16 cellular contexts compared by ENCODE assay signal in the genomic region with DNA sequence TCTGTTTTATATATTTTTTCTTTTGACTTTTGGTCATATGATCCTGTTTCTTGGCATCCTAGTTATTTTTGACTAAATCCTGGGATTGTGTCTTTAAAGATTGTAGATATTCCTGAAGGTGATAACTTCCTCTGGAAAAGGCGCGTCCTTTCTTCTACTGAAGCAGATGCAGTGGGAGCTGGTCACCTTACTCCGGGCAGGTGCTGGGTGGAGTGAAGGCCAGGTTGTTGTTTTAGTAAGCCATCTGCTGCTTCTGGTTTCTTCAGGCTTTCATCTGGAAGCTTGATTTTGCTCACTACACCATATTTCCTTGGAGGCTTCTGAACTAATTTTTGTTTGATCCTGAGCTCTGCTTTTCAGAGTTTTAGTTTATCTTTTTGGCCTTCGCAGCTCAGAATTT. TPM values are rescaled to one million over a fixed set of nuclear protein-coding genes. Genes with fewer than 3 reads are reported as not detected.
DNase-seq lines count a peak whose midpoint lies in the region; ATAC-seq and FAIRE-seq lines count a peak whose summit lies in the region.
"Had no signal": no experiment of that assay in that cellular context is flagged by ENCODE, and none has a peak within 500 bp of the region (broad histone marks: within the 10 kb centered on the region; RNA-seq: fewer than 3 reads in every experiment).

No MANE protein-coding gene starts in this region.

- DNase-seq in NCI-H82 (lab: John Stamatoyannopoulos, UW) = peak; percentile 29
- no peak for DNase-seq in NCI-H82 treated with DMSO at 0.1 percent for 48 hours (lab: John Stamatoyannopoulos, UW; ENCODE audit: unreplicated experiment)
- no peak for DNase-seq in GM19239 (ENCODE audit: insufficient read length, low spot score)
- no peak for DNase-seq in naive thymus-derived CD8-positive, alpha-beta T cell
- no peak for DNase-seq in T-helper 1 cell
- DNase-seq: DND-41, NCI-H187 had no signal

- peaks cover 25% of the 10 kb centered on the region for H3K36me3 Mint-ChIP-seq in activated T-helper 17 cell treated with anti-CD3 and anti-CD28 coated beads, Interleukin-2, amount 50 U/mL, for 72 hours (ENCODE audit: low read depth)
- H3K36me3 Mint-ChIP-seq in naive thymus-derived CD8-positive, alpha-beta T cell = peaks cover 6 to 17% (median 8%) of the 10 kb centered on the region in 3 donors

- ATAC-seq in activated T-helper 17 cell treated with anti-CD3 and anti-CD28 coated beads, Interleukin-2, amount 50 U/mL, for 72 hours (replicated peaks) = no peak
- ATAC-seq in naive thymus-derived CD8-positive, alpha-beta T cell = no peak
- ATAC-seq in GM19397 (IDR thresholded peaks at IDR 0.05; ENCODE audit: unreplicated experiment) (no peak), GM21528 (IDR thresholded peaks at IDR 0.05; ENCODE audit: low FRiP score, unreplicated experiment) (no peak)
- ATAC-seq: A549; activated CD4-positive, CD25-positive, alpha-beta regulatory T cell treated with anti-CD3 and anti-CD28 coated beads, Interleukin-2, amount 50 U/mL, for 24 hours; GM23338 had no signal

- POLR2A ChIA-PET in naive thymus-derived CD8-positive, alpha-beta T cell (lab: Charles Lee) = interaction anchor here (0.7 kb wide), 2 partner anchors 36 to 68 kb away, joined by 3 to 4 read pairs; no protein-coding TSS in a partner anchor

- no peaks in the 10 kb centered on the region for H3K27me3 Mint-ChIP-seq in activated T-helper 17 cell treated with anti-CD3 and anti-CD28 coated beads, Interleukin-2, amount 50 U/mL, for 72 hours
- no peaks in the 10 kb centered on the region for H3K27me3 Mint-ChIP-seq in naive thymus-derived CD8-positive, alpha-beta T cell
- H3K27me3 Mint-ChIP-seq: IgD-negative memory B cell had no signal

- FAIRE-seq in GM19239 (lab: Jason Lieb, UNC) = peak; percentile 48

- H3K4me1 Mint-ChIP-seq in activated T-helper 17 cell treated with anti-CD3 and anti-CD28 coated beads, Interleukin-2, amount 50 U/mL, for 72 hours = peaks cover 43% of the 10 kb centered on the region
- H3K4me1 Mint-ChIP-seq in naive thymus-derived CD8-positive, alpha-beta T cell = peaks cover 35 to 85% (median 81%) of the 10 kb centered on the region in 4 donors

- peak overlapping the region; percentile 11 for H3K4me3 Mint-ChIP-seq in activated T-helper 17 cell treated with anti-CD3 and anti-CD28 coated beads, Interleukin-2, amount 50 U/mL, for 72 hours
- peak overlapping the region in 9 of 10 donors; percentile 4 to 66 (median 35) for H3K4me3 Mint-ChIP-seq in naive thymus-derived CD8-positive, alpha-beta T cell
- H3K4me3 Mint-ChIP-seq: CD14-positive monocyte, GM23338, IgD-negative memory B cell had no signal

- H3K27ac Mint-ChIP-seq in activated T-helper 17 cell treated with anti-CD3 and anti-CD28 coated beads, Interleukin-2, amount 50 U/mL, for 72 hours = peak overlapping the region; percentile 61
- H3K27ac Mint-ChIP-seq in naive thymus-derived CD8-positive, alpha-beta T cell = peak overlapping the region in 6 of 10 donors; percentile 24 to 88 (median 50)
- H3K27ac Mint-ChIP-seq: GM23338; T-helper 1 cell treated with Interleukin-12 subunit alpha and Interleukin-12 subunit beta and Interleukin-4 antibody, amounts not matched to agents 30 μg/mL and 1 μg/mL, for 36 hours had no signal

- peaks cover 4% of the 10 kb centered on the region for H3K9me3 Mint-ChIP-seq in activated T-helper 17 cell treated with anti-CD3 and anti-CD28 coated beads, Interleukin-2, amount 50 U/mL, for 72 hours
- no peaks in the 10 kb centered on the region for H3K9me3 Mint-ChIP-seq in naive thymus-derived CD8-positive, alpha-beta T cell
- H3K9me3 Mint-ChIP-seq: GM23338; IgD-negative memory B cell; T-helper 1 cell treated with Interleukin-12 subunit alpha and Interleukin-12 subunit beta and Interleukin-4 antibody, amounts not matched to agents 30 μg/mL and 1 μg/mL, for 36 hours had no signal

RNA-seq across cellular contexts. Expression of a gene that starts 21.5 kb away (rescaled TPM):
- total RNA-seq in activated T-helper 17 cell treated with anti-CD3 and anti-CD28 coated beads, Interleukin-2, amount 50 U/mL, for 72 hours = 10 to 100 TPM; 61.8 to 72.8 TPM
- 10 to 100 TPM; 89.0 to 98.4 TPM for total RNA-seq in naive thymus-derived CD8-positive, alpha-beta T cell
- polyA plus RNA-seq in naive thymus-derived CD8-positive, alpha-beta T cell = 10 to 100 TPM; 17.3 to 41.7 (median 37.7) TPM
